ENCODE assay signal across 8 cellular contexts in genomic region chr10:89391882-89392756, GRCh38. TPM values are rescaled to one million over a fixed set of nuclear protein-coding genes. Genes with fewer than 3 reads are reported as not detected.
DNase-seq lines count a peak whose midpoint lies in the region; ATAC-seq and TF ChIP-seq lines count a peak whose summit lies in the region.

TSS of gene IFIT1 (plus strand) at chr10:89392623. CDS start at chr10:89392713, 90 bp downstream.

- CTCF ChIA-PET in Calu3 (lab: Charles Lee) (interaction anchor here (0.6 to 0.9 kb wide), 6 partner anchors 12 to 400 kb away, joined by 3 to 6 read pairs (median 4); partner anchors contain the start of gene IFIT5), PC-3 (lab: Charles Lee) (interaction anchor here (0.6 to 1.4 kb wide), 5 partner anchors 22 to 119 kb away, joined by 3 to 17 read pairs (median 12); partner anchors contain the start of genes IFIT3 and IFIT5)

- no peaks in the 10 kb centered on the region for H3K9me2 ChIP-seq in PC-3 (replicated peaks; ENCODE audit: low read length)

- no peak for TF ChIP-seq CTCF in Calu3 (IDR thresholded peaks at IDR 0.05; ENCODE audit: unreplicated experiment)
- TF ChIP-seq CTCF in PC-3 (conservative IDR thresholded peaks at IDR 0.05; ENCODE audit: low read depth, low read length) = peak; percentile 18; the same call in 1 of the 2 replicates

- no peaks in the 10 kb centered on the region for H3K9me3 Mint-ChIP-seq in Calu3 (ENCODE audit: low read depth, unreplicated experiment)

- intact Hi-C loops in Calu3 (cut with micrococcal nuclease; ENCODE audit: unreplicated experiment) = no loop called here
- intact Hi-C loops in PC-3 (cut with micrococcal nuclease) = loop anchor here (2.0 to 10.0 kb wide), 2 partner anchors 23 to 357 kb away; partner anchors contain the start of gene IFIT5
- intact Hi-C loops in Right ventricle myocardium superior (cut with DNase I) = no loop called here

- POLR2A ChIA-PET in PC-3 (lab: Charles Lee; ENCODE audit: unreplicated experiment) = interaction anchor here (0.5 to 0.7 kb wide), 5 partner anchors 31 to 309 kb away, joined by 6 to 28 read pairs (median 14); partner anchors contain the start of genes KIF20B and LIPA

- no peaks in the 10 kb centered on the region for H3K27me3 Mint-ChIP-seq in Calu3 (ENCODE audit: unreplicated experiment)

- peak within 1 kb of the TSS; percentile 47 for H3K27ac Mint-ChIP-seq in Calu3 (ENCODE audit: unreplicated experiment)

- peak within 1 kb of the TSS; percentile 21; the same call in 1 of the 2 replicates for H3K9ac ChIP-seq in PC-3 (ENCODE audit: low read length)
- H3K9ac ChIP-seq in adipocyte (ENCODE audit: low read length) = peak within 1 kb of the TSS; percentile 87

- peak within 1 kb of the TSS; percentile 70 for H3K4me3 Mint-ChIP-seq in Calu3 (ENCODE audit: low read depth, unreplicated experiment)

- H3K4me2 ChIP-seq in PC-3 (ENCODE audit: low read length) = peak within 1 kb of the TSS; percentile 95

- peak within 1 kb of the TSS; percentile 13 for H3K27ac ChIP-seq in PC-3 (ENCODE audit: low read length)

- H3K4me3 ChIP-seq in PC-3 (ENCODE audit: low read length) (peak within 1 kb of the TSS; percentile 78), adipocyte (ENCODE audit: low read length) (peak within 1 kb of the TSS; percentile 92)

- H3K36me3 ChIP-seq in PC-3 (ENCODE audit: low read depth, low read length) (no peaks in the 10 kb centered on the region), adipocyte (ENCODE audit: control insufficient read depth, insufficient read depth, low read length, severe bottlenecking) (no peaks in the 10 kb centered on the region)

- H3K9me3 ChIP-seq in PC-3 (ENCODE audit: low read length) (no peaks in the 10 kb centered on the region), adipocyte (ENCODE audit: control insufficient read depth, low read length) (no peaks in the 10 kb centered on the region)

- ATAC-seq in GM19025 (IDR thresholded peaks at IDR 0.05; ENCODE audit: low read depth, unreplicated experiment) (peak; percentile 77), HG03175 (IDR thresholded peaks at IDR 0.05; ENCODE audit: unreplicated experiment) (peak; percentile 88), PC-3 (peak; percentile 87), Right ventricle myocardium superior (ENCODE audit: poor library complexity) (peak; percentile 94), HG02623 (IDR thresholded peaks at IDR 0.05; ENCODE audit: unreplicated experiment) (no peak)

- peak within 1 kb of the TSS; percentile 79 for H2AFZ ChIP-seq in PC-3 (ENCODE audit: low read length)

- peaks cover 3% of the 10 kb centered on the region for H3F3A ChIP-seq in PC-3 (ENCODE audit: low read length, unreplicated experiment)

- no peaks in the 10 kb centered on the region for H3K4me1 Mint-ChIP-seq in Calu3 (ENCODE audit: low read depth, unreplicated experiment)

- peaks cover 15% of the 10 kb centered on the region for H3K36me3 Mint-ChIP-seq in Calu3 (ENCODE audit: insufficient read depth, unreplicated experiment)

- H3K79me2 ChIP-seq in PC-3 (ENCODE audit: low read length) = peaks cover 28% of the 10 kb centered on the region

- BruUV-seq in Calu3 (replicated peaks; lab: Mats Ljungman, UMichigan) (no TSS peak), PC-3 (replicated peaks; lab: Mats Ljungman, UMichigan) (TSS peak; percentile 74)

- H3K4me1 ChIP-seq in PC-3 (ENCODE audit: insufficient read depth, low read length) (peaks cover 18% of the 10 kb centered on the region), adipocyte (ENCODE audit: control insufficient read depth, insufficient read depth, low read length) (peaks cover 17% of the 10 kb centered on the region)

- DNase-seq in Calu3 (peak; percentile 34), PC-3 (peak; percentile 75), adipocyte (ENCODE audit: low read depth) (peak; percentile 96), Right ventricle myocardium superior (no peak), occipital lobe (lab: John Stamatoyannopoulos, UW) (peak; percentile 56)

- H4K20me1 ChIP-seq in PC-3 (ENCODE audit: low read length) = no peaks in the 10 kb centered on the region

- no peaks in the 10 kb centered on the region for H3K27me3 ChIP-seq in PC-3 (ENCODE audit: low read length)
- no peaks in the 10 kb centered on the region for H3K27me3 ChIP-seq in adipocyte (replicated peaks; ENCODE audit: control insufficient read depth, insufficient read depth, low read length)

RNA-seq across cellular contexts. Expression of gene IFIT1, which starts in this region (rescaled TPM):
- total RNA-seq in Calu3 (2022) (52.3 and 201 TPM in 2 replicates), PC-3 (2014; rRNA removed) (14.1 and 19.6 TPM in 2 replicates), Right ventricle myocardium superior (28.1 TPM), occipital lobe (10.0 TPM)
